ENCODE assay signal across 18 cellular contexts in the genomic region with DNA sequence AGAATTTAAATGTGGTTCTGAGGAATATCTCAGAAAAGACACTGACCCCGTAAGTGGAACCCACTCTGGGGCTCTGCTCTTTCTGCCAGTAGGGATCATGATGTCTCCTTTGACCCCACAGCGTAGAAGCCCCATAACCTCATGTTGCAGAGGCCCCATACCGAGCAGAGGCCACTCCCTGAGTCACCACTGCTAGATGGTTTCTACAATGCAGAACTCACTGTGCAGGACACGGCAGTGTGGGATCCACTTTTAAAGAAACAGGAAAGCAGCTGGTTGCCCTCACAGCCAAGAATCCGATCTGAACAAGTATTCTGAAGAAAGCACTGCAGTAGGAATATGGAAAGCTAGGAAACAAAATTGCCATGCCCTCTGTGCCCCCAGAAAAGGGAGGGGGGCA. TPM values are rescaled to one million over a fixed set of nuclear protein-coding genes. Genes with fewer than 3 reads are reported as not detected.
DNase-seq lines count a peak whose midpoint lies in the region; ATAC-seq and TF ChIP-seq lines count a peak whose summit lies in the region.
"Had no signal": no experiment of that assay in that cellular context is flagged by ENCODE, and none has a peak within 500 bp of the region (broad histone marks: within the 10 kb centered on the region; RNA-seq: fewer than 3 reads in every experiment).

No MANE protein-coding gene starts in this region.

- no peak overlapping the region for H2AFZ ChIP-seq in GM23338

- H4K20me1 ChIP-seq in BLaER1 (peaks cover 80% of the 10 kb centered on the region), GM23338 (replicated peaks; ENCODE audit: insufficient read depth) (peaks cover 69% of the 10 kb centered on the region)

- H3K4me3 ChIP-seq in BLaER1, result no peak overlapping the region
- 0 out of 2 replicates have a peak overlapping the region, but pooled peaks have one; percentile 20 for H3K4me3 ChIP-seq in GM23338
- H3K4me3 ChIP-seq in SJCRH30, result no peak overlapping the region
- H3K4me3 ChIP-seq in left ventricle myocardium inferior, result no peak overlapping the region
- H3K4me3 ChIP-seq: esophagus muscularis mucosa, psoas muscle, stomach had no signal

- peak overlapping the region; percentile 28; the same call in 1 of the 3 replicates for H3K4me3 Mint-ChIP-seq in GM23338
- no peak overlapping the region for H3K4me3 Mint-ChIP-seq in activated naive CD8-positive, alpha-beta T cell treated with anti-CD3 and anti-CD28 coated beads, Interleukin-2, amount 10 ng/mL, durations not matched to agents 7 days and 5 days

- TF ChIP-seq CTCF in GM23338 (conservative IDR thresholded peaks at IDR 0.05; ENCODE audit: low read depth in 2 of 2) (no peak), left ventricle myocardium inferior (IDR thresholded peaks at IDR 0.05; ENCODE audit: borderline replicate concordance) (no peak)

- no peak for DNase-seq in GM23338 (ENCODE audit: low spot score)
- no peak for DNase-seq in activated naive CD8-positive, alpha-beta T cell treated with anti-CD3 and anti-CD28 coated beads, Interleukin-2, amount 10 ng/mL, durations not matched to agents 7 days and 5 days
- peak; percentile 17 to 41 for DNase-seq in lung microvascular endothelial cell (ENCODE audit: low read depth in 2 of 2)
- no peak for DNase-seq in putamen (ENCODE audit: low spot score)
- no peak for DNase-seq in SJCRH30
- no peak for DNase-seq in left ventricle myocardium inferior
- no peak for DNase-seq in NCI-H128 (lab: John Stamatoyannopoulos, UW; ENCODE audit: unreplicated experiment)
- DNase-seq: activated effector memory CD4-positive, alpha-beta T cell treated with Interleukin-2 at 50 U/mL for 16 hours; CD8-positive, alpha-beta memory T cell; KG1; midbrain; NCI-H2081 treated with DMSO at 0.1 percent for 48 hours; psoas muscle; SK-N-SH; stimulated activated CD4-positive, alpha-beta T cell treated with anti-CD3 and anti-CD28 coated beads, Interleukin-4, amount 100 ng/mL, for 1 hour; stomach had no signal

- H3K27ac ChIP-seq in BLaER1, result no peak overlapping the region
- no peak overlapping the region for H3K27ac ChIP-seq in GM23338 (ENCODE audit: low read depth)
- no peak overlapping the region for H3K27ac ChIP-seq in SJCRH30
- no peak overlapping the region for H3K27ac ChIP-seq in left ventricle myocardium inferior (replicated peaks)
- H3K27ac ChIP-seq: psoas muscle had no signal

- 0 out of 2 replicates have a peak overlapping the region, but pooled peaks have one; percentile 82 for H3K4me2 ChIP-seq in BLaER1
- peak overlapping the region; percentile 99; the same call in 1 of the 2 replicates for H3K4me2 ChIP-seq in GM23338
- H3K4me2 ChIP-seq: SK-N-SH had no signal

- H3K9me3 Mint-ChIP-seq in GM23338, result no peaks in the 10 kb centered on the region
- no peaks in the 10 kb centered on the region for H3K9me3 Mint-ChIP-seq in activated naive CD8-positive, alpha-beta T cell treated with anti-CD3 and anti-CD28 coated beads, Interleukin-2, amount 10 ng/mL, durations not matched to agents 7 days and 5 days
- H3K9me3 Mint-ChIP-seq: CD8-positive, alpha-beta memory T cell had no signal

- H3K4me1 Mint-ChIP-seq in GM23338, result peaks cover 72% of the 10 kb centered on the region
- H3K4me1 Mint-ChIP-seq in activated naive CD8-positive, alpha-beta T cell treated with anti-CD3 and anti-CD28 coated beads, Interleukin-2, amount 10 ng/mL, durations not matched to agents 7 days and 5 days, result peaks cover 52% of the 10 kb centered on the region

- peaks cover 52% of the 10 kb centered on the region for H3K36me3 Mint-ChIP-seq in GM23338 (ENCODE audit: low read depth)
- peaks cover 9% of the 10 kb centered on the region for H3K36me3 Mint-ChIP-seq in activated naive CD8-positive, alpha-beta T cell treated with anti-CD3 and anti-CD28 coated beads, Interleukin-2, amount 10 ng/mL, durations not matched to agents 7 days and 5 days

- H3K4me1 ChIP-seq in BLaER1, result peaks cover 51% of the 10 kb centered on the region
- peaks cover 66% of the 10 kb centered on the region for H3K4me1 ChIP-seq in GM23338 (ENCODE audit: insufficient read depth)
- peaks cover 7% of the 10 kb centered on the region for H3K4me1 ChIP-seq in SJCRH30
- H3K4me1 ChIP-seq in left ventricle myocardium inferior, result peaks cover 35% of the 10 kb centered on the region

- peaks cover 5% of the 10 kb centered on the region for H3K27me3 Mint-ChIP-seq in GM23338 (ENCODE audit: insufficient read depth, low read depth, poor library complexity)
- no peaks in the 10 kb centered on the region for H3K27me3 Mint-ChIP-seq in activated naive CD8-positive, alpha-beta T cell treated with anti-CD3 and anti-CD28 coated beads, Interleukin-2, amount 10 ng/mL, durations not matched to agents 7 days and 5 days

- H3K9me2 ChIP-seq in GM23338 (ENCODE audit: insufficient read depth), result no peaks in the 10 kb centered on the region
- H3K9me2 ChIP-seq: SK-N-SH had no signal

- H3K27ac Mint-ChIP-seq in GM23338, result no peak overlapping the region; the same call in 1 of the 2 replicates
- peak overlapping the region; percentile 24 for H3K27ac Mint-ChIP-seq in activated naive CD8-positive, alpha-beta T cell treated with anti-CD3 and anti-CD28 coated beads, Interleukin-2, amount 10 ng/mL, durations not matched to agents 7 days and 5 days

- ATAC-seq in GM23338, result no peak
- no peak for ATAC-seq in activated naive CD8-positive, alpha-beta T cell treated with anti-CD3 and anti-CD28 coated beads, Interleukin-2, amount 10 ng/mL, durations not matched to agents 7 days and 5 days (ENCODE audit: low read depth)
- ATAC-seq: psoas muscle had no signal

- intact Hi-C loops in left ventricle myocardium inferior (cut with micrococcal nuclease), result no loop called here

- H3K9me3 ChIP-seq in BLaER1, result no peaks in the 10 kb centered on the region
- H3K9me3 ChIP-seq in SJCRH30 (replicated peaks), result no peaks in the 10 kb centered on the region
- H3K9me3 ChIP-seq in left ventricle myocardium inferior (replicated peaks), result no peaks in the 10 kb centered on the region
- H3K9me3 ChIP-seq: esophagus muscularis mucosa, psoas muscle, SK-N-SH, stomach had no signal

- peaks cover 89% of the 10 kb centered on the region for H3K79me2 ChIP-seq in GM23338 (replicated peaks; ENCODE audit: insufficient read depth)

- H3K36me3 ChIP-seq in BLaER1 (peaks cover 66% of the 10 kb centered on the region), GM23338 (ENCODE audit: insufficient read depth) (no peaks in the 10 kb centered on the region), SJCRH30 (peaks cover 9% of the 10 kb centered on the region), left ventricle myocardium inferior (no peaks in the 10 kb centered on the region)
- H3K36me3 ChIP-seq: stomach had no signal

- H3K9ac ChIP-seq in BLaER1, result no peak overlapping the region
- H3K9ac ChIP-seq: SK-N-SH had no signal

- H3K27me3 ChIP-seq in BLaER1 (no peaks in the 10 kb centered on the region), GM23338 (ENCODE audit: insufficient read depth) (no peaks in the 10 kb centered on the region), SJCRH30 (no peaks in the 10 kb centered on the region), left ventricle myocardium inferior (ENCODE audit: low read depth) (no peaks in the 10 kb centered on the region)
- H3K27me3 ChIP-seq: stomach had no signal

- peaks cover 4% of the 10 kb centered on the region; the same call in 1 of the 2 replicates for H3F3A ChIP-seq in GM23338 (replicated peaks; ENCODE audit: low read depth)

- POLR2A ChIA-PET in activated naive CD8-positive, alpha-beta T cell treated with anti-CD3 and anti-CD28 coated beads, Interleukin-2, amount 10 ng/mL, durations not matched to agents 7 days and 5 days (lab: Charles Lee), result no interaction called here

TF ChIP-seq in GM23338, 12 proteins besides CTCF, POLR2A, EP300 and RAD21 (continues in another document):
- no peak for TF ChIP-seq JUNB (IDR thresholded peaks at IDR 0.05; ENCODE audit: unreplicated experiment)
- TF ChIP-seq, protein P1, sequence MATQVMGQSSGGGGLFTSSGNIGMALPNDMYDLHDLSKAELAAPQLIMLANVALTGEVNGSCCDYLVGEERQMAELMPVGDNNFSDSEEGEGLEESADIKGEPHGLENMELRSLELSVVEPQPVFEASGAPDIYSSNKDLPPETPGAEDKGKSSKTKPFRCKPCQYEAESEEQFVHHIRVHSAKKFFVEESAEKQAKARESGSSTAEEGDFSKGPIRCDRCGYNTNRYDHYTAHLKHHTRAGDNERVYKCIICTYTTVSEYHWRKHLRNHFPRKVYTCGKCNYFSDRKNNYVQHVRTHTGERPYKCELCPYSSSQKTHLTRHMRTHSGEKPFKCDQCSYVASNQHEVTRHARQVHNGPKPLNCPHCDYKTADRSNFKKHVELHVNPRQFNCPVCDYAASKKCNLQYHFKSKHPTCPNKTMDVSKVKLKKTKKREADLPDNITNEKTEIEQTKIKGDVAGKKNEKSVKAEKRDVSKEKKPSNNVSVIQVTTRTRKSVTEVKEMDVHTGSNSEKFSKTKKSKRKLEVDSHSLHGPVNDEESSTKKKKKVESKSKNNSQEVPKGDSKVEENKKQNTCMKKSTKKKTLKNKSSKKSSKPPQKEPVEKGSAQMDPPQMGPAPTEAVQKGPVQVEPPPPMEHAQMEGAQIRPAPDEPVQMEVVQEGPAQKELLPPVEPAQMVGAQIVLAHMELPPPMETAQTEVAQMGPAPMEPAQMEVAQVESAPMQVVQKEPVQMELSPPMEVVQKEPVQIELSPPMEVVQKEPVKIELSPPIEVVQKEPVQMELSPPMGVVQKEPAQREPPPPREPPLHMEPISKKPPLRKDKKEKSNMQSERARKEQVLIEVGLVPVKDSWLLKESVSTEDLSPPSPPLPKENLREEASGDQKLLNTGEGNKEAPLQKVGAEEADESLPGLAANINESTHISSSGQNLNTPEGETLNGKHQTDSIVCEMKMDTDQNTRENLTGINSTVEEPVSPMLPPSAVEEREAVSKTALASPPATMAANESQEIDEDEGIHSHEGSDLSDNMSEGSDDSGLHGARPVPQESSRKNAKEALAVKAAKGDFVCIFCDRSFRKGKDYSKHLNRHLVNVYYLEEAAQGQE (IDR thresholded peaks at IDR 0.05; ENCODE audit: unreplicated experiment), result no peak
- no peak for TF ChIP-seq EZH2 (IDR thresholded peaks at IDR 0.05; ENCODE audit: low read depth, unreplicated experiment)
- no peak for TF ChIP-seq NANOG (IDR thresholded peaks at IDR 0.05; ENCODE audit: borderline replicate concordance)
- no peak for TF ChIP-seq EZH2phosphoT487 (IDR thresholded peaks at IDR 0.05; ENCODE audit: unreplicated experiment)
- no peak for TF ChIP-seq CREB1 (CRISPR knock-in tag; IDR thresholded peaks at IDR 0.05; ENCODE audit: low read depth)
- TF ChIP-seq POLR2AphosphoS5 (IDR thresholded peaks at IDR 0.05; ENCODE audit: low read depth), result no peak

RNA-seq across cellular contexts. Expression of a gene that starts 4.2 kb away (rescaled TPM):
- 72.4 and 74.7 TPM in 2 replicates for total RNA-seq in GM23338 (2014; rRNA removed; shearing (Covaris generic))
- polyA plus RNA-seq in GM23338 (2016; fragmentation: Nextera tagmentation; extraction: Ambion mirVana), result 22.1 and 23.0 TPM in 2 replicates
- 10 to 100 TPM; 62.8 to 68.2 TPM for total RNA-seq in activated naive CD8-positive, alpha-beta T cell treated with anti-CD3 and anti-CD28 coated beads, Interleukin-2, amount 10 ng/mL, durations not matched to agents 7 days and 5 days
- 10.7 and 27.8 TPM in 2 replicates for total RNA-seq in lung microvascular endothelial cell
- total RNA-seq in SJCRH30 (2014; rRNA removed; shearing (Covaris generic)), result 30.3 and 32.6 TPM in 2 replicates
- total RNA-seq in left ventricle myocardium inferior, result 10.3 TPM

Comparison
In these comparisons a context has a peak if more than half of its experiments do, and no peak if none do; other contexts are left out.
1. DNase-seq: peak in lung microvascular endothelial cell (2 of 2); none in GM23338 (single experiment), activated naive CD8-positive, alpha-beta T cell treated with anti-CD3 and anti-CD28 coated beads, Interleukin-2, amount 10 ng/mL, durations not matched to agents 7 days and 5 days (single experiment), putamen (single experiment), SJCRH30 (0 of 2), left ventricle myocardium inferior (single experiment) and NCI-H128 (single experiment).